In genomic region chr2:190407662-190408537, GRCh38 we compare ENCODE assay signal across 8 cellular contexts. TPM values are rescaled to one million over a fixed set of nuclear protein-coding genes. Genes with fewer than 3 reads are reported as not detected.
DNase-seq lines count a peak whose midpoint lies in the region; ATAC-seq and TF ChIP-seq lines count a peak whose summit lies in the region.

TSS of gene MFSD6 (plus strand) at chr2:190408355. CDS start at chr2:190436030, 27,675 bp downstream.

- no peak for TF ChIP-seq CTCF in BE2C (IDR thresholded peaks at IDR 0.05; ENCODE audit: low read depth, low read length)
- no peak for TF ChIP-seq CTCF in cardiac muscle cell (IDR thresholded peaks at IDR 0.05; ENCODE audit: low read depth, low read length)
- TF ChIP-seq CTCF in type B pancreatic cell (conservative IDR thresholded peaks at IDR 0.05) = peak; percentile 20

- no peaks in the 10 kb centered on the region for H3K9me3 ChIP-seq in BE2C
- H3K9me3 ChIP-seq in cardiac muscle cell (ENCODE audit: low read depth) = no peaks in the 10 kb centered on the region

- H3K36me3 ChIP-seq in BE2C = no peaks in the 10 kb centered on the region
- no peaks in the 10 kb centered on the region for H3K36me3 ChIP-seq in cardiac muscle cell

- no peaks in the 10 kb centered on the region for H3K27me3 Mint-ChIP-seq in activated naive CD4-positive, alpha-beta T cell treated with anti-CD3 and anti-CD28 coated beads for 36 hours (ENCODE audit: low read depth)
- peaks cover 25% of the 10 kb centered on the region for H3K27me3 Mint-ChIP-seq in type B pancreatic cell

- H3K4me1 Mint-ChIP-seq in activated naive CD4-positive, alpha-beta T cell treated with anti-CD3 and anti-CD28 coated beads for 36 hours (ENCODE audit: low read depth) = peaks cover 40% of the 10 kb centered on the region
- no peaks in the 10 kb centered on the region for H3K4me1 Mint-ChIP-seq in type B pancreatic cell (ENCODE audit: unreplicated experiment)

- intact Hi-C loops in activated naive CD4-positive, alpha-beta T cell treated with anti-CD3 and anti-CD28 coated beads for 36 hours (cut with micrococcal nuclease) = loop anchor here (1.0 to 10.0 kb wide), 7 partner anchors 7 to 747 kb away; partner anchors contain the start of genes GLS, NAB1, NEMP2 and ORMDL1
- intact Hi-C loops in posterior cingulate gyrus (cut with DNase I) = loop anchor here (5.0 to 10.0 kb wide), 2 partner anchors 63 to 74 kb away; partner anchors contain the start of gene INPP1

- peak within 1 kb of the TSS; percentile 84 for H3K4me3 Mint-ChIP-seq in activated naive CD4-positive, alpha-beta T cell treated with anti-CD3 and anti-CD28 coated beads for 36 hours
- H3K4me3 Mint-ChIP-seq in type B pancreatic cell = peak within 1 kb of the TSS; percentile 87

- peak; percentile 71 for ATAC-seq in HG03432 (IDR thresholded peaks at IDR 0.05; ENCODE audit: unreplicated experiment)

- H3K36me3 Mint-ChIP-seq in activated naive CD4-positive, alpha-beta T cell treated with anti-CD3 and anti-CD28 coated beads for 36 hours (ENCODE audit: low read depth) = no peaks in the 10 kb centered on the region
- no peaks in the 10 kb centered on the region for H3K36me3 Mint-ChIP-seq in type B pancreatic cell

- CTCF ChIA-PET in activated naive CD4-positive, alpha-beta T cell treated with anti-CD3 and anti-CD28 coated beads for 36 hours (lab: Charles Lee) = interaction anchor here (0.6 kb wide), 1 partner anchor 8 kb away, joined by 3 read pairs; no protein-coding TSS in a partner anchor

- H3K27ac ChIP-seq in cardiac muscle cell = no peak within 1 kb of the TSS

- H3K4me3 ChIP-seq in BE2C (ENCODE audit: low read depth, low read length) (peak within 1 kb of the TSS; percentile 79), cardiac muscle cell (peak within 1 kb of the TSS; percentile 66)

- peaks cover 2% of the 10 kb centered on the region for H3K9me3 Mint-ChIP-seq in activated naive CD4-positive, alpha-beta T cell treated with anti-CD3 and anti-CD28 coated beads for 36 hours
- H3K9me3 Mint-ChIP-seq in type B pancreatic cell = no peaks in the 10 kb centered on the region

- DNase-seq in BE2C (peak; percentile 56), GM19238 (ENCODE audit: insufficient read length, low spot score) (peak; percentile 54), SHP77 treated with DMSO at 0.1 percent for 48 hours (lab: John Stamatoyannopoulos, UW) (peak; percentile 17), cardiac muscle cell (ENCODE audit: low read depth in 1 of 2, low spot score in 1 of 2) (peak in 1 of 2 donors; percentile 57), posterior cingulate gyrus (peak; percentile 29 to 94 (median 54)), type B pancreatic cell (ENCODE audit: extremely low spot score, unreplicated experiment) (peak; percentile 72)
- DNase-seq in activated naive CD4-positive, alpha-beta T cell treated with anti-CD3 and anti-CD28 coated beads for 36 hours = peak; percentile 59

- H3K27me3 ChIP-seq in BE2C = no peaks in the 10 kb centered on the region; the same call in 1 of the 2 replicates
- H3K27me3 ChIP-seq in cardiac muscle cell = peaks cover 84% of the 10 kb centered on the region

- H3K4me1 ChIP-seq in BE2C (peaks cover 5% of the 10 kb centered on the region), cardiac muscle cell (ENCODE audit: low read depth) (no peaks in the 10 kb centered on the region)

- peak within 1 kb of the TSS; percentile 90 for H3K27ac Mint-ChIP-seq in activated naive CD4-positive, alpha-beta T cell treated with anti-CD3 and anti-CD28 coated beads for 36 hours
- H3K27ac Mint-ChIP-seq in type B pancreatic cell = peak within 1 kb of the TSS; percentile 65

RNA-seq across cellular contexts. Expression of gene MFSD6, which starts in this region (rescaled TPM):
- polyA plus RNA-seq in BE2C (2012; ENCODE audit: insufficient read depth, insufficient read length, low read depth) = 43.8 TPM
- total RNA-seq in activated naive CD4-positive, alpha-beta T cell treated with anti-CD3 and anti-CD28 coated beads for 36 hours = 10 to 100 TPM; 21.0 to 21.6 TPM
- total RNA-seq in cardiac muscle cell (0.63 and 1.5 TPM in 2 replicates), type B pancreatic cell (ENCODE audit: low replicate concordance) (15.2 and 21.8 TPM in 2 replicates)
- polyA plus RNA-seq in cardiac muscle cell = 0.62 and 0.64 TPM in 2 replicates
